In the genomic region with DNA sequence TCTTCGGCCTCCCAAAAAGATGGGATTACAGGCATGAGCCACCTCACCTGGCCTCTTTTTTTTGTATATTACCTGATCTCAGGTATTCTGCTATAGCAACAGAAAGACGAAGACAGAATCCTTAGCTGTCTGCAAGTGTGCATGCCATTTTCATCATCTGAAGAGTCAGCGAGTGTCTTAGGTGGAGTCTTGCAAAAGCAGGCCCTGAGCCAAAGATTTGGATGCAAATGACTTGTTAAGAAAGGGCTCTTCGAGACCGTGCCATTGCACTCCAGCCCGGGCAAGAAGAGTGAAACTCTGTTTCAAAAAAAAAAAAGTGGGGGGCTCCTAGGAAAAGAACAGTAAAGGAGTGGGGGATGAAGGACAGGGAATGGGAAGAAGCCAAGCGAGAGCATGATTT, we compare ENCODE assay signal across 8 cellular contexts. TPM values are rescaled to one million over a fixed set of nuclear protein-coding genes. Genes with fewer than 3 reads are reported as not detected.
A peak's percentile ranks its signal among the peaks of the same experiment; 100 is the strongest.
DNase-seq lines count a peak whose midpoint lies in the region; ATAC-seq lines count a peak whose summit lies in the region.

No MANE protein-coding gene starts in this region.

- H3K4me3 Mint-ChIP-seq in stimulated activated naive CD8-positive, alpha-beta T cell treated with anti-CD3 and anti-CD28 coated beads, Interleukin-15, Interleukin-2, amounts not matched to agents 100 ng/mL and 50 ng/mL, for 24 hours = peak overlapping the region; percentile 100

- H3K79me1 ChIP-seq in mesenchymal stem cell (replicated peaks; ENCODE audit: low read length, poor library complexity, severe bottlenecking) = peaks cover 5% of the 10 kb centered on the region

- 85% methylated on average over 7 of the region's 7 CpGs for WGBS in mesenchymal stem cell

- H3K4me1 Mint-ChIP-seq in stimulated activated naive CD8-positive, alpha-beta T cell treated with anti-CD3 and anti-CD28 coated beads, Interleukin-15, Interleukin-2, amounts not matched to agents 100 ng/mL and 50 ng/mL, for 24 hours (ENCODE audit: low read depth) = peaks cover 73% of the 10 kb centered on the region

- no peak overlapping the region for H2BK12ac ChIP-seq in mesenchymal stem cell (ENCODE audit: low read length in 2 of 2)

- no peaks in the 10 kb centered on the region for H3K27me3 Mint-ChIP-seq in stimulated activated naive CD8-positive, alpha-beta T cell treated with anti-CD3 and anti-CD28 coated beads, Interleukin-15, Interleukin-2, amounts not matched to agents 100 ng/mL and 50 ng/mL, for 24 hours

- no peak overlapping the region for H2BK5ac ChIP-seq in mesenchymal stem cell (ENCODE audit: low read depth, low read length, poor library complexity, severe bottlenecking)

- no peak overlapping the region for H3K14ac ChIP-seq in mesenchymal stem cell (ENCODE audit: low read length in 2 of 2)

- H3K23ac ChIP-seq in mesenchymal stem cell (ENCODE audit: low read length in 2 of 2) = no peak overlapping the region

- no peaks in the 10 kb centered on the region for H3K27me3 ChIP-seq in mesenchymal stem cell (ENCODE audit: control insufficient read depth in 1 of 2, insufficient read depth in 1 of 2, low read length in 2 of 2)

- no peak overlapping the region for H2AK5ac ChIP-seq in mesenchymal stem cell (ENCODE audit: low read length, severe bottlenecking)

- H3K4me2 ChIP-seq in mesenchymal stem cell (ENCODE audit: low read length, poor library complexity, severe bottlenecking) = no peak overlapping the region

- H3K4ac ChIP-seq in mesenchymal stem cell (ENCODE audit: low read depth in 1 of 2, low read length in 2 of 2) = peak overlapping the region in 1 of 2 experiments; percentile 12

- H3K27ac Mint-ChIP-seq in stimulated activated naive CD8-positive, alpha-beta T cell treated with anti-CD3 and anti-CD28 coated beads, Interleukin-15, Interleukin-2, amounts not matched to agents 100 ng/mL and 50 ng/mL, for 24 hours = peak overlapping the region; percentile 99

- no peaks in the 10 kb centered on the region for H3K9me3 Mint-ChIP-seq in stimulated activated naive CD8-positive, alpha-beta T cell treated with anti-CD3 and anti-CD28 coated beads, Interleukin-15, Interleukin-2, amounts not matched to agents 100 ng/mL and 50 ng/mL, for 24 hours

- H3K36me3 Mint-ChIP-seq in stimulated activated naive CD8-positive, alpha-beta T cell treated with anti-CD3 and anti-CD28 coated beads, Interleukin-15, Interleukin-2, amounts not matched to agents 100 ng/mL and 50 ng/mL, for 24 hours (ENCODE audit: low read depth) = peaks cover 13% of the 10 kb centered on the region

- H4K8ac ChIP-seq in mesenchymal stem cell (ENCODE audit: low read length) = peak overlapping the region; percentile 73

- peak overlapping the region; percentile 6 to 67 for H3K18ac ChIP-seq in mesenchymal stem cell (ENCODE audit: low read depth in 1 of 2, low read length in 2 of 2)

- no peaks in the 10 kb centered on the region for H3K36me3 ChIP-seq in mesenchymal stem cell (ENCODE audit: control insufficient read depth in 1 of 2, insufficient read depth in 2 of 2, low read depth in 1 of 2, low read length in 2 of 2)

- H3K4me3 ChIP-seq in mesenchymal stem cell (ENCODE audit: insufficient read depth in 1 of 2, low read depth in 1 of 2, low read length in 2 of 2) = peak overlapping the region in 1 of 2 experiments; percentile 60

- no peak overlapping the region for H4K91ac ChIP-seq in mesenchymal stem cell (ENCODE audit: low read length)

- H2BK15ac ChIP-seq in mesenchymal stem cell (ENCODE audit: low read depth, poor library complexity, severe bottlenecking) = no peak overlapping the region

- H3K9ac ChIP-seq in mesenchymal stem cell (ENCODE audit: low read length) = peak overlapping the region; percentile 97

- no peak for DNase-seq in stimulated activated naive CD8-positive, alpha-beta T cell treated with anti-CD3 and anti-CD28 coated beads, Interleukin-15, Interleukin-2, amounts not matched to agents 100 U/mL and 50 U/mL, for 24 hours
- peak; percentile 54 for DNase-seq in amniotic epithelial cell (ENCODE audit: low read depth)
- DNase-seq in mesenchymal stem cell = no peak
- DNase-seq in GOT3 (lab: John Stamatoyannopoulos, UW) = no peak
- no peak for DNase-seq in NK-92 treated with Interleukin-12 subunit alpha and Interleukin-12 subunit beta, amount 100 ng/mL, for 24 hours (lab: John Stamatoyannopoulos, UW)
- no peak for DNase-seq in NCI-H446 treated with DMSO at 0.1 percent for 48 hours (lab: John Stamatoyannopoulos, UW)
- DNase-seq in H4 (ENCODE audit: low spot score) = no peak

- no peak for ATAC-seq in stimulated activated naive CD8-positive, alpha-beta T cell treated with anti-CD3 and anti-CD28 coated beads, Interleukin-15, Interleukin-2, amounts not matched to agents 100 U/mL and 50 U/mL, for 24 hours

- H3K27ac ChIP-seq in mesenchymal stem cell (ENCODE audit: low read length, poor library complexity, severe bottlenecking) = peak overlapping the region; percentile 81

- H3K4me1 ChIP-seq in mesenchymal stem cell (ENCODE audit: control insufficient read depth, insufficient read depth, low read depth, low read length) = peaks cover 7% of the 10 kb centered on the region

- H2BK120ac ChIP-seq in mesenchymal stem cell (ENCODE audit: low read depth, low read length) = peak overlapping the region; percentile 1

- H2AFZ ChIP-seq in mesenchymal stem cell (ENCODE audit: low read depth, low read length) = peak overlapping the region; percentile 29

- H3K9me3 ChIP-seq in mesenchymal stem cell (ENCODE audit: control insufficient read depth, low read length) = no peaks in the 10 kb centered on the region

RNA-seq across cellular contexts. Expression of a gene that starts 10.2 kb away (rescaled TPM):
- 7.6 TPM for polyA plus RNA-seq in mesenchymal stem cell (2013, experiment 1 of 2)
- polyA plus RNA-seq in mesenchymal stem cell (2013, experiment 2 of 2) = 7.0 TPM
- 21.0 and 24.7 TPM in 2 replicates for total RNA-seq in H4 (2014; rRNA removed; shearing (Covaris generic))

RNA-seq across cellular contexts. Expression of a gene that starts 14.8 kb away (rescaled TPM):
- polyA plus RNA-seq in mesenchymal stem cell (2013, experiment 1 of 2) = 2,564 TPM
- polyA plus RNA-seq in mesenchymal stem cell (2013, experiment 2 of 2) = 2,876 TPM
- 5,194 and 5,459 TPM in 2 replicates for total RNA-seq in H4 (2014; rRNA removed; shearing (Covaris generic))

RNA-seq across cellular contexts. Expression of a gene that starts 15.0 kb away (rescaled TPM):
- 0.17 TPM for polyA plus RNA-seq in mesenchymal stem cell (2013, experiment 1 of 2)
- polyA plus RNA-seq in mesenchymal stem cell (2013, experiment 2 of 2) = 0.48 TPM
- 0.12 and 0.77 TPM in 2 replicates for total RNA-seq in H4 (2014; rRNA removed; shearing (Covaris generic))
